Comparison of ENCODE assay signal across 8 cellular contexts in genomic region chr5:170333161-170333909, GRCh38. TPM values are rescaled to one million over a fixed set of nuclear protein-coding genes. Genes with fewer than 3 reads are reported as not detected.
A peak's percentile ranks its signal among the peaks of the same experiment; 100 is the strongest.
DNase-seq lines count a peak whose midpoint lies in the region; ATAC-seq and TF ChIP-seq lines count a peak whose summit lies in the region.

No MANE protein-coding gene starts in this region.

- no peak overlapping the region for H2AK5ac ChIP-seq in neuronal stem cell (ENCODE audit: low read depth, low read length)

- H2BK5ac ChIP-seq in neuronal stem cell (ENCODE audit: low read length), result no peak overlapping the region

- no peaks in the 10 kb centered on the region for H3K9me3 Mint-ChIP-seq in activated naive CD4-positive, alpha-beta T cell treated with anti-CD3 and anti-CD28 coated beads, Interleukin-2, amount 50 U/mL, for 72 hours

- peak overlapping the region; percentile 19 for H3K4me2 ChIP-seq in neuronal stem cell (ENCODE audit: insufficient read depth, low read length, poor library complexity, severe bottlenecking)

- H3K36me3 ChIP-seq in neuronal stem cell (replicated peaks in 1 of 2; ENCODE audit: control insufficient read depth in 2 of 2, insufficient read depth in 2 of 2, low read length in 2 of 2), result no peaks in the 10 kb centered on the region
- H3K36me3 ChIP-seq in esophagus squamous epithelium, result no peaks in the 10 kb centered on the region

- no peak overlapping the region for H2BK120ac ChIP-seq in neuronal stem cell (ENCODE audit: low read depth, low read length)

- no peak overlapping the region for H4K8ac ChIP-seq in neuronal stem cell (ENCODE audit: low read depth, low read length)

- H3K23ac ChIP-seq in neuronal stem cell (ENCODE audit: low read depth, low read length, poor library complexity), result no peak overlapping the region

- no peak overlapping the region for H3K9ac ChIP-seq in neuronal stem cell (ENCODE audit: low read depth, low read length, poor library complexity)

- DNase-seq in SIG-M5 treated with dmso at 0.1 percent for 504 hours (lab: John Stamatoyannopoulos, UW; ENCODE audit: unreplicated experiment) (peak; percentile 91), neuronal stem cell (ENCODE audit: low spot score) (peak; percentile 18), NCI-H526 treated with DMSO at 0.1 percent for 48 hours (lab: John Stamatoyannopoulos, UW) (no peak), esophagus squamous epithelium (lab: John Stamatoyannopoulos, UW) (no peak), NCI-H1092 treated with DMSO at 0.1 percent for 48 hours (lab: John Stamatoyannopoulos, UW) (no peak)
- peak; percentile 33 to 81 for DNase-seq in activated naive CD4-positive, alpha-beta T cell treated with anti-CD3 and anti-CD28 coated beads, Interleukin-2, amount 50 U/mL, for 72 hours (ENCODE audit: low spot score in 2 of 2)

- H3K36me3 Mint-ChIP-seq in activated naive CD4-positive, alpha-beta T cell treated with anti-CD3 and anti-CD28 coated beads, Interleukin-2, amount 50 U/mL, for 72 hours, result no peaks in the 10 kb centered on the region

- no peak overlapping the region for H2BK12ac ChIP-seq in neuronal stem cell (ENCODE audit: low read length)

- peak overlapping the region; percentile 5 for H2AFZ ChIP-seq in neuronal stem cell (ENCODE audit: low read length)

- H2BK15ac ChIP-seq in neuronal stem cell (ENCODE audit: low read length), result no peak overlapping the region

- H3K4me1 ChIP-seq in neuronal stem cell (ENCODE audit: control insufficient read depth in 2 of 2, insufficient read depth in 1 of 2, low read depth in 1 of 2, low read length in 2 of 2), result peaks cover 16 to 20% of the 10 kb centered on the region in 2 donors
- peaks cover 4 to 40% (median 11%) of the 10 kb centered on the region in 3 donors for H3K4me1 ChIP-seq in esophagus squamous epithelium

- peak; percentile 50 for ATAC-seq in GM18502 (IDR thresholded peaks at IDR 0.05; ENCODE audit: poor library complexity, unreplicated experiment)
- ATAC-seq in HG02798 (IDR thresholded peaks at IDR 0.05; ENCODE audit: poor library complexity, unreplicated experiment), result peak; percentile 46
- peak; percentile 40 to 64 for ATAC-seq in activated naive CD4-positive, alpha-beta T cell treated with anti-CD3 and anti-CD28 coated beads, Interleukin-2, amount 50 U/mL, for 72 hours

- H3K4me3 ChIP-seq in neuronal stem cell (ENCODE audit: low read length in 2 of 2) (no peak overlapping the region), esophagus squamous epithelium (no peak overlapping the region)

- no peaks in the 10 kb centered on the region for H3K9me3 ChIP-seq in neuronal stem cell (replicated peaks in 1 of 2; ENCODE audit: control insufficient read depth in 2 of 2, insufficient read depth in 1 of 2, low read depth in 1 of 2, low read length in 2 of 2)
- no peaks in the 10 kb centered on the region for H3K9me3 ChIP-seq in esophagus squamous epithelium

- no peak overlapping the region for H4K91ac ChIP-seq in neuronal stem cell (ENCODE audit: low read depth, low read length, poor library complexity)

- no peak overlapping the region for H3K14ac ChIP-seq in neuronal stem cell (ENCODE audit: low read length)

- intact Hi-C loops in esophagus squamous epithelium (cut with DNase I), result no loop called here

- H3K4ac ChIP-seq in neuronal stem cell (ENCODE audit: low read length), result no peak overlapping the region

- H3K18ac ChIP-seq in neuronal stem cell (ENCODE audit: low read length), result peak overlapping the region; percentile 40

- H3K27me3 ChIP-seq in neuronal stem cell (ENCODE audit: control insufficient read depth in 3 of 3, insufficient read depth in 3 of 3, low read depth in 1 of 3, low read length in 3 of 3) (no peaks in the 10 kb centered on the region), esophagus squamous epithelium (no peaks in the 10 kb centered on the region)

- TF ChIP-seq POLR2A in esophagus squamous epithelium (IDR thresholded peaks at IDR 0.05), result no peak

- no peak for TF ChIP-seq CTCF in esophagus squamous epithelium (IDR thresholded peaks at IDR 0.05)

- H3K27ac ChIP-seq in neuronal stem cell (replicated peaks; ENCODE audit: low read length), result no peak overlapping the region
- H3K27ac ChIP-seq in esophagus squamous epithelium, result peak overlapping the region in 2 of 4 donors; percentile 44 to 57

- H3K27ac Mint-ChIP-seq in activated naive CD4-positive, alpha-beta T cell treated with anti-CD3 and anti-CD28 coated beads, Interleukin-2, amount 50 U/mL, for 72 hours, result peak overlapping the region in 1 of 2 donors; percentile 50

- H3K79me1 ChIP-seq in neuronal stem cell (ENCODE audit: low read depth, low read length), result no peaks in the 10 kb centered on the region

- no CpG with 5 or more reads among the region's 11 CpGs for WGBS in neuronal stem cell (ENCODE audit: extremely low coverage in 2 of 2, insufficient read length in 2 of 2, insufficient replicate concordance in 1 of 2), 2 donors
- 55 to 59% methylated on average over 9 to 11 of the region's 11 CpGs for WGBS in esophagus squamous epithelium, 2 donors

RNA-seq across cellular contexts. Expression of gene LCP2, which starts 35.8 kb away (rescaled TPM):
- total RNA-seq in activated naive CD4-positive, alpha-beta T cell treated with anti-CD3 and anti-CD28 coated beads, Interleukin-2, amount 50 U/mL, for 72 hours, result 100 to 1,000 TPM; 173 to 194 TPM
- polyA plus RNA-seq in neuronal stem cell (2013, experiment 1 of 2), result 0.01 TPM
- polyA plus RNA-seq in neuronal stem cell (2013, experiment 2 of 2), result 0.04 TPM
- 10 to 100 TPM in 3 of 4 donors, 1 to 10 TPM in 1; 3.9 to 17.9 (median 12.6) TPM for total RNA-seq in esophagus squamous epithelium

RNA-seq across cellular contexts. Expression of gene KCNMB1, which starts 55.8 kb away (rescaled TPM):
- not detected for total RNA-seq in activated naive CD4-positive, alpha-beta T cell treated with anti-CD3 and anti-CD28 coated beads, Interleukin-2, amount 50 U/mL, for 72 hours
- polyA plus RNA-seq in neuronal stem cell (2013, experiment 1 of 2), result 0.10 TPM
- 0.07 TPM for polyA plus RNA-seq in neuronal stem cell (2013, experiment 2 of 2)
- total RNA-seq in esophagus squamous epithelium, result 1 to 10 TPM in 3 of 4 donors, under 1 TPM in 1; 0.38 to 9.3 (median 2.4) TPM

Comparison
In these comparisons a context has a peak if more than half of its experiments do, and no peak if none do; other contexts are left out.
1. DNase-seq: peak in SIG-M5 treated with dmso at 0.1 percent for 504 hours (single experiment), activated naive CD4-positive, alpha-beta T cell treated with anti-CD3 and anti-CD28 coated beads, Interleukin-2, amount 50 U/mL, for 72 hours (2 of 2) and neuronal stem cell (single experiment); none in NCI-H526 treated with DMSO at 0.1 percent for 48 hours (single experiment), esophagus squamous epithelium (single experiment) and NCI-H1092 treated with DMSO at 0.1 percent for 48 hours (single experiment).
2. RNA of gene LCP2, which starts 35.8 kb away (total RNA-seq): 173 to 194 TPM in activated naive CD4-positive, alpha-beta T cell treated with anti-CD3 and anti-CD28 coated beads, Interleukin-2, amount 50 U/mL, for 72 hours; 3.9 to 17.9 TPM in esophagus squamous epithelium; every median in the first group is over 4 times any median in the second.
3. Peak in every context shown above with its lines, with median percentiles within 50 percentile points of each other: ATAC-seq.